17 cellular contexts compared by ENCODE assay signal in genomic region chr2:173405171-173405750, GRCh38. TPM values are rescaled to one million over a fixed set of nuclear protein-coding genes. Genes with fewer than 3 reads are reported as not detected.
DNase-seq lines count a peak whose midpoint lies in the region; ATAC-seq, FAIRE-seq and TF ChIP-seq lines count a peak whose summit lies in the region.
"Had no signal": no experiment of that assay in that cellular context is flagged by ENCODE, and none has a peak within 500 bp of the region (broad histone marks: within the 10 kb centered on the region; RNA-seq: fewer than 3 reads in every experiment).

No MANE protein-coding gene starts in this region.

- intact Hi-C loops in K562 (cut with micrococcal nuclease): no loop called here

- no peaks in the 10 kb centered on the region for H3K79me2 ChIP-seq in K562 (ENCODE audit: control insufficient read depth, insufficient read depth, low read length)

- POLR2A ChIA-PET in K562 (lab: Yijun Ruan, JAX): no interaction called here

- no peaks in the 10 kb centered on the region for H3K36me3 ChIP-seq in SJCRH30
- no peaks in the 10 kb centered on the region for H3K36me3 ChIP-seq in K562 (ENCODE audit: control insufficient read depth, insufficient read depth, low read length)
- H3K36me3 ChIP-seq: BLaER1 treated with 17β-estradiol and CSF1 and Interleukin-3, amounts not matched to agents 10 nM and 100 nM; HAP-1 had no signal

- H2AFZ ChIP-seq in K562 (ENCODE audit: low read depth, low read length): no peak overlapping the region

- ATAC-seq in K562: no peak
- no peak for ATAC-seq in HG03565 (IDR thresholded peaks at IDR 0.05; ENCODE audit: unreplicated experiment)
- no peak for ATAC-seq in HG03280 (IDR thresholded peaks at IDR 0.05; ENCODE audit: unreplicated experiment)
- ATAC-seq: CD8-positive, alpha-beta T cell had no signal

- peak; percentile 45 for DNase-seq in H4 (ENCODE audit: low spot score)
- DNase-seq in SJCRH30: peak; percentile 54 to 65
- DNase-seq in K562 (ENCODE audit: extremely low read depth in 1 of 4, low spot score in 3 of 4): no peak
- DNase-seq in urothelium cell line (ENCODE audit: low spot score): no peak
- no peak for DNase-seq in GM12892 (ENCODE audit: insufficient read length)
- DNase-seq: Calu3; CD8-positive, alpha-beta T cell; DMS79 treated with DMSO at 0.1 percent for 48 hours; GF-D8 had no signal

- no peak overlapping the region for H3K27ac ChIP-seq in SJCRH30
- no peak overlapping the region for H3K27ac ChIP-seq in K562 (ENCODE audit: extremely low read depth, low read depth, low read length)
- H3K27ac ChIP-seq: BLaER1 treated with 17β-estradiol and CSF1 and Interleukin-3, amounts not matched to agents 10 nM and 100 nM; KMS-11 had no signal

- no peak overlapping the region for H3K4me3 ChIP-seq in SJCRH30
- no peak overlapping the region for H3K4me3 ChIP-seq in K562
- H3K4me3 ChIP-seq: BLaER1 treated with 17β-estradiol and CSF1 and Interleukin-3, amounts not matched to agents 10 nM and 100 nM; HAP-1 had no signal

- TF ChIP-seq EP300 in K562 (IDR thresholded peaks at IDR 0.05; ENCODE audit: low read length): no peak

- TF ChIP-seq POLR2A in K562 (conservative IDR thresholded peaks at IDR 0.05) (no peak), GM12892 (IDR thresholded peaks at IDR 0.05; ENCODE audit: low read depth, low read length) (no peak)

- H3K4me1 ChIP-seq in SJCRH30 (peaks cover 2% of the 10 kb centered on the region; the same call in 1 of the 2 replicates), K562 (replicated peaks in 1 of 2; ENCODE audit: control insufficient read depth in 2 of 2, insufficient read depth in 2 of 2, low read length in 2 of 2) (no peaks in the 10 kb centered on the region)

- 0% methylated on average over 7 of the region's 7 CpGs for WGBS in K562 (ENCODE audit: insufficient coverage, low coverage, missing lambda C conversion rate)

- no TSS peak for BruUV-seq in K562 (replicated peaks; lab: Mats Ljungman, UMichigan)

- no peak overlapping the region for H3K4me2 ChIP-seq in K562 (ENCODE audit: insufficient read depth, low read length)
- H3K4me2 ChIP-seq: BLaER1 treated with 17β-estradiol and CSF1 and Interleukin-3, amounts not matched to agents 10 nM and 100 nM; KMS-11 had no signal

- no peak for TF ChIP-seq CTCF in K562 (IDR thresholded peaks at IDR 0.05 in 2 of 3, conservative IDR thresholded peaks at IDR 0.05 in 1 of 3; ENCODE audit: insufficient read depth in 2 of 3, low read depth in 1 of 3, low read length in 3 of 3)

- in situ Hi-C loops in K562 (cut with MboI): no loop called here

- H3K9me1 ChIP-seq in K562 (ENCODE audit: control insufficient read depth, insufficient read depth, low read length): no peaks in the 10 kb centered on the region

- TF ChIP-seq RAD21 in K562 (CRISPR knock-in tag; conservative IDR thresholded peaks at IDR 0.05 in 1 of 2, IDR thresholded peaks at IDR 0.05 in 1 of 2): no peak

- H3K9me3 ChIP-seq in SJCRH30 (replicated peaks): no peaks in the 10 kb centered on the region
- no peaks in the 10 kb centered on the region for H3K9me3 ChIP-seq in K562 (replicated peaks; ENCODE audit: control insufficient read depth, insufficient read depth, low read depth, low read length)
- H3K9me3 ChIP-seq: BLaER1 treated with 17β-estradiol and CSF1 and Interleukin-3, amounts not matched to agents 10 nM and 100 nM had no signal

- no peaks in the 10 kb centered on the region for H4K20me1 ChIP-seq in K562 (replicated peaks; ENCODE audit: control insufficient read depth, insufficient read depth, low read length)
- H4K20me1 ChIP-seq: BLaER1 treated with 17β-estradiol and CSF1 and Interleukin-3, amounts not matched to agents 10 nM and 100 nM had no signal

- H3K27me3 ChIP-seq in SJCRH30 (no peaks in the 10 kb centered on the region), K562 (ENCODE audit: control insufficient read depth in 2 of 2, insufficient read depth in 2 of 2, low read length in 2 of 2) (peaks cover 21 to 46% of the 10 kb centered on the region in 2 experiments)

- CTCF ChIA-PET in K562 (lab: Yijun Ruan, JAX; ENCODE audit: low intra/inter-chr PET ratio): no interaction called here

- no peak overlapping the region for H3K9ac ChIP-seq in K562 (ENCODE audit: insufficient read depth in 1 of 2, low read depth in 2 of 2, low read length in 2 of 2)
- H3K9ac ChIP-seq: BLaER1 treated with 17β-estradiol and CSF1 and Interleukin-3, amounts not matched to agents 10 nM and 100 nM; KMS-11 had no signal

- FAIRE-seq in K562 (lab: Jason Lieb, UNC): no peak
- FAIRE-seq in urothelium cell line (lab: Jason Lieb, UNC): no peak
- no peak for FAIRE-seq in GM12892 (lab: Jason Lieb, UNC)
- FAIRE-seq: GM12891, GM18507, H1 had no signal

TF ChIP-seq in K562, 482 proteins besides CTCF, POLR2A, EP300 and RAD21:
- TF ChIP-seq C11orf30 (IDR thresholded peaks at IDR 0.05; ENCODE audit: low read depth): 0 out of 2 replicates have a peak, but pooled peaks have one; percentile 5
- TF ChIP-seq ATF1 (CRISPR knock-in tag; IDR thresholded peaks at IDR 0.05): no peak
- no peak for TF ChIP-seq ATF1 (tag; IDR thresholded peaks at IDR 0.05)

RNA-seq across cellular contexts. Expression of gene CDCA7, which starts 50.6 kb away (rescaled TPM):
- 27.7 and 31.9 TPM in 2 replicates for total RNA-seq in H4 (2014; rRNA removed; shearing (Covaris generic))
- 68.7 and 76.9 TPM in 2 replicates for total RNA-seq in SJCRH30 (2014; rRNA removed; shearing (Covaris generic))
- total RNA-seq in K562 (2011; cell fraction: chromatin; rRNA removed; ENCODE audit: low replicate concordance): 62.9 and 117 TPM in 2 replicates
- 32.5 and 35.9 TPM in 2 replicates for total RNA-seq in K562 (2011; cell fraction: nucleolus; rRNA removed)
- 55.9 and 67.6 TPM in 2 replicates for total RNA-seq in K562 (2011; cell fraction: nucleoplasm; rRNA removed)
- 43.8 and 57.6 TPM in 2 replicates for total RNA-seq in K562 (2014; rRNA removed)
- 51.0 and 51.8 TPM in 2 replicates for total RNA-seq in K562 (2014; rRNA removed; fragmentation: Illumina TruSeq; extraction: Trizol)
- 45.8 and 48.0 TPM in 2 replicates for total RNA-seq in K562 (2015; rRNA removed; fragmentation: Illumina TruSeq; extraction: Trizol)
- 65.8 and 66.8 TPM in 2 replicates for total RNA-seq in K562 (2021)
- 121 and 122 TPM in 2 replicates for polyA plus RNA-seq in K562 (2011; rRNA removed)
- polyA plus RNA-seq in K562 (2011; cell fraction: cytosol; rRNA removed): 47.5 and 73.0 TPM in 2 replicates
- 257 and 276 TPM in 2 replicates for polyA plus RNA-seq in K562 (2011; cell fraction: nucleus; rRNA removed)
- 30.0 and 43.1 TPM in 2 replicates for polyA plus RNA-seq in K562 (2012)
- 69.3 and 80.4 TPM in 2 replicates for polyA plus RNA-seq in K562 (2014; fragmentation: Illumina TruSeq; extraction: Trizol)
- 10 to 100 TPM; 28.5 to 41.4 TPM for polyA plus RNA-seq in K562 (2014; fragmentation: Nextera tagmentation; extraction: Ambion mirVana)
- 87.4 and 88.8 TPM in 2 replicates for polyA plus RNA-seq in K562 (2014; rRNA removed)
- 54.5 and 61.8 TPM in 2 replicates for polyA minus RNA-seq in K562 (2011; rRNA and poly(A)+ RNA removed)
- 41.7 and 43.2 TPM in 2 replicates for polyA minus RNA-seq in K562 (2011; cell fraction: cytosol; rRNA and poly(A)+ RNA removed)
- 32.2 and 47.1 TPM in 2 replicates for polyA minus RNA-seq in K562 (2011; cell fraction: nucleus; rRNA and poly(A)+ RNA removed)
- polyA plus RNA-seq in GM12892 (2012; ENCODE audit: missing spikeins): 46.7 TPM

Comparison
In these comparisons a context has a peak if more than half of its experiments do, and no peak if none do; other contexts are left out.
1. DNase-seq: peak in H4 (single experiment) and SJCRH30 (2 of 2); none in K562 (0 of 4), urothelium cell line (single experiment) and GM12892 (single experiment).